ENCODE assay signal across 12 cellular contexts in the genomic region with DNA sequence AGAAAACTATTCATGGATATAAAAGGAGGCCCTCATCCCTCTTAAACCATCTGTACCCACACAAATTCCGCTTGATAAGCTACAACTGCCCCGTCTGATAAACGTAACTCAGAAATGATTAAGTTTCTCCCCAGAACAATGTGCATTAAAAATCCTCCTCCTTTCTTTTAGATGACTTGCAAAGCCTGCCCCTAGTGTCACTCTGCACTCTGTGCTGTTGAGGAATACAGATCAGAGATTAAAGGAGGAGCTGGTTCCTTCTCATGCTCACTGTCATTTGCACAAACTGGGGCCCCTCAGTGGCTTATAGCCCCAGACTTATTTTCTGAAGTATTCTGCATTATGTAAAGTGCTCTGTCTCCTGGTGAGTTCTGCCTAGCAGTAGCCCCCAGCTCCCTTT. TPM values are rescaled to one million over a fixed set of nuclear protein-coding genes. Genes with fewer than 3 reads are reported as not detected.
DNase-seq lines count a peak whose midpoint lies in the region; ATAC-seq, FAIRE-seq and TF ChIP-seq lines count a peak whose summit lies in the region.
"Had no signal": no experiment of that assay in that cellular context is flagged by ENCODE, and none has a peak within 500 bp of the region (broad histone marks: within the 10 kb centered on the region; RNA-seq: fewer than 3 reads in every experiment).

No MANE protein-coding gene starts in this region.

- H2BK15ac ChIP-seq in H9 (ENCODE audit: low read depth, low read length), result no peak overlapping the region

- H3K4me3 Mint-ChIP-seq in H9, result no peak overlapping the region
- no peak overlapping the region for H3K4me3 Mint-ChIP-seq in activated CD4-positive, alpha-beta memory T cell treated with anti-CD3 and anti-CD28 coated beads, Interleukin-2, amount 10 ng/mL, durations not matched to agents 7 days and 5 days

- CTCF ChIA-PET in AG04450 (lab: Charles Lee), result interaction anchor here (0.7 to 1.4 kb wide), 3 partner anchors 72 to 609 kb away, joined by 3 read pairs; no protein-coding TSS in a partner anchor
- CTCF ChIA-PET in activated CD4-positive, alpha-beta memory T cell treated with anti-CD3 and anti-CD28 coated beads, Interleukin-2, amount 10 ng/mL, durations not matched to agents 7 days and 5 days (lab: Charles Lee), result interaction anchor here (0.7 to 1.4 kb wide), 11 partner anchors 12 to 1185 kb away, joined by 3 to 9 read pairs (median 3); a partner anchor contains a TSS

- no peaks in the 10 kb centered on the region for H3K4me1 ChIP-seq in H9 (ENCODE audit: insufficient read depth, low read length)

- H3K18ac ChIP-seq in H9 (ENCODE audit: insufficient read length, low read depth, low read length), result no peak overlapping the region

- no peak overlapping the region for H4K8ac ChIP-seq in H9 (replicated peaks; ENCODE audit: insufficient read length, low read depth, low read length)

- no peak overlapping the region for H2BK20ac ChIP-seq in H9 (ENCODE audit: low read depth, low read length, poor library complexity, severe bottlenecking)

- no peak overlapping the region for H2BK120ac ChIP-seq in H9 (ENCODE audit: low read depth, low read length, poor library complexity, severe bottlenecking)

- H3K79me1 ChIP-seq in H9 (ENCODE audit: insufficient read depth, low read depth, low read length, poor library complexity, severe bottlenecking), result no peaks in the 10 kb centered on the region

- no peak overlapping the region for H4K5ac ChIP-seq in H9 (ENCODE audit: insufficient read length, low read depth, low read length)

- H3T11ph ChIP-seq in H9 (ENCODE audit: low read length), result no peak overlapping the region

- no peak overlapping the region for H2BK5ac ChIP-seq in H9 (ENCODE audit: insufficient read length, low read length)

- POLR2A ChIA-PET in AG04450 (lab: Yijun Ruan, JAX), result no interaction called here
- POLR2A ChIA-PET in activated CD4-positive, alpha-beta memory T cell treated with anti-CD3 and anti-CD28 coated beads, Interleukin-2, amount 10 ng/mL, durations not matched to agents 7 days and 5 days (lab: Charles Lee), result interaction anchor here (0.9 to 1.4 kb wide), 8 partner anchors 83 to 156 kb away, joined by 3 to 35 read pairs (median 4); a partner anchor contains a TSS

- no peak for ATAC-seq in GM18511 (IDR thresholded peaks at IDR 0.05; ENCODE audit: unreplicated experiment)

- no CpG with 5 or more reads among the region's 3 CpGs for WGBS in H9 (ENCODE audit: extremely low coverage, insufficient read length, low lambda C conversion rate)

- no peak overlapping the region for H3K14ac ChIP-seq in H9 (ENCODE audit: insufficient read depth, low read length)

- no peak overlapping the region for H2AFZ ChIP-seq in H9 (ENCODE audit: low read length)

- H3K27ac ChIP-seq in AG04450 (ENCODE audit: low read depth, low read length) (no peak overlapping the region), H9 (ENCODE audit: insufficient read length, low read depth, low read length) (no peak overlapping the region)

- no peak overlapping the region for H3K27ac Mint-ChIP-seq in H9
- peak overlapping the region; percentile 98 for H3K27ac Mint-ChIP-seq in activated CD4-positive, alpha-beta memory T cell treated with anti-CD3 and anti-CD28 coated beads, Interleukin-2, amount 10 ng/mL, durations not matched to agents 7 days and 5 days

- no peaks in the 10 kb centered on the region for H3K23me2 ChIP-seq in H9 (ENCODE audit: insufficient read length, low read depth, low read length, poor library complexity, severe bottlenecking)

- DNase-seq in AG04450 (ENCODE audit: low read depth, low spot score) (no peak), H9 (no peak), fibroblast of the aortic adventitia (ENCODE audit: low read depth) (no peak), NCI-H187 treated with DMSO at 0.1 percent for 48 hours (lab: John Stamatoyannopoulos, UW) (no peak), RCC 7860 (ENCODE audit: low spot score) (no peak), Ammon's horn (ENCODE audit: low spot score) (no peak)
- peak; percentile 55 for DNase-seq in activated CD4-positive, alpha-beta memory T cell treated with anti-CD3 and anti-CD28 coated beads, Interleukin-2, amount 10 ng/mL, durations not matched to agents 7 days and 5 days
- DNase-seq: activated CD4-positive, CD25-positive, alpha-beta regulatory T cell; effector CD8-positive, alpha-beta T cell; NCI-H226 had no signal

- H3K23ac ChIP-seq in H9 (ENCODE audit: insufficient read length, low read depth, low read length), result no peak overlapping the region

- no peak overlapping the region for H4K91ac ChIP-seq in H9 (ENCODE audit: insufficient read length, low read depth, low read length)

- no peaks in the 10 kb centered on the region for H4K20me1 ChIP-seq in H9 (ENCODE audit: control insufficient read depth, insufficient read depth, insufficient read length)

- no peak for FAIRE-seq in RCC 7860 (lab: Jason Lieb, UNC)

- no peak overlapping the region for H3K9ac ChIP-seq in H9 (ENCODE audit: extremely low read depth, insufficient read length, low read length)

- H3K27me3 ChIP-seq in AG04450 (ENCODE audit: control insufficient read depth, insufficient read depth, low read length) (no peaks in the 10 kb centered on the region), H9 (ENCODE audit: insufficient read depth, low read length) (no peaks in the 10 kb centered on the region)

- H3K4me3 ChIP-seq in AG04450 (ENCODE audit: low read depth, low read length) (no peak overlapping the region), fibroblast of the aortic adventitia (ENCODE audit: low read depth, low read length) (no peak overlapping the region)

- H3K36me3 Mint-ChIP-seq in H9 (ENCODE audit: insufficient read depth in 1 of 3, low read depth in 3 of 3), result peaks cover 0 to 5% (median 4%) of the 10 kb centered on the region in 3 experiments; a peak in 5 of 7 replicates
- H3K36me3 Mint-ChIP-seq in activated CD4-positive, alpha-beta memory T cell treated with anti-CD3 and anti-CD28 coated beads, Interleukin-2, amount 10 ng/mL, durations not matched to agents 7 days and 5 days (ENCODE audit: low read depth), result peaks cover 37% of the 10 kb centered on the region

- no peak overlapping the region for H2BK12ac ChIP-seq in H9 (ENCODE audit: insufficient read length, low read depth, low read length)

- peaks cover 9 to 15% of the 10 kb centered on the region in 2 experiments for H3K4me1 Mint-ChIP-seq in H9
- H3K4me1 Mint-ChIP-seq in activated CD4-positive, alpha-beta memory T cell treated with anti-CD3 and anti-CD28 coated beads, Interleukin-2, amount 10 ng/mL, durations not matched to agents 7 days and 5 days, result peaks cover 95% of the 10 kb centered on the region

- H3K9me3 Mint-ChIP-seq in H9, result no peaks in the 10 kb centered on the region; a peak in 1 of 5 replicates
- no peaks in the 10 kb centered on the region for H3K9me3 Mint-ChIP-seq in activated CD4-positive, alpha-beta memory T cell treated with anti-CD3 and anti-CD28 coated beads, Interleukin-2, amount 10 ng/mL, durations not matched to agents 7 days and 5 days

- peak; percentile 45 for TF ChIP-seq CTCF in AG04450 (IDR thresholded peaks at IDR 0.05; ENCODE audit: low read depth, low read length)
- TF ChIP-seq CTCF in H9 (conservative IDR thresholded peaks at IDR 0.05), result peak; percentile 60
- peak; percentile 37 for TF ChIP-seq CTCF in fibroblast of the aortic adventitia (IDR thresholded peaks at IDR 0.05; ENCODE audit: insufficient read depth, low read length)

- no peak overlapping the region for H3K4me2 ChIP-seq in H9 (ENCODE audit: insufficient read depth, insufficient read length, low read length)

- no peak overlapping the region for H2AK5ac ChIP-seq in H9 (ENCODE audit: insufficient read length, low read length)

- H3K9me3 ChIP-seq in AG04450 (ENCODE audit: control insufficient read depth, insufficient read depth, low read length), result no peaks in the 10 kb centered on the region; the same call in 1 of the 2 replicates
- no peaks in the 10 kb centered on the region for H3K9me3 ChIP-seq in H9 (ENCODE audit: control insufficient read depth, low read depth, low read length)

- no peak overlapping the region for H3K56ac ChIP-seq in H9 (ENCODE audit: insufficient read length, low read depth, low read length)

- no peaks in the 10 kb centered on the region for H3K27me3 Mint-ChIP-seq in H9 (ENCODE audit: low read depth)
- H3K27me3 Mint-ChIP-seq in activated CD4-positive, alpha-beta memory T cell treated with anti-CD3 and anti-CD28 coated beads, Interleukin-2, amount 10 ng/mL, durations not matched to agents 7 days and 5 days, result no peaks in the 10 kb centered on the region

- H3K79me2 ChIP-seq in H9 (ENCODE audit: insufficient read depth, low read length), result no peaks in the 10 kb centered on the region

- no peak overlapping the region for H3K4ac ChIP-seq in H9 (ENCODE audit: low read depth, low read length)

RNA-seq across cellular contexts. Expression of a gene that starts 33.3 kb away (rescaled TPM):
- polyA plus RNA-seq in AG04450 (2011; rRNA removed), result not detected in 2 replicates
- not detected in 2 replicates for polyA minus RNA-seq in AG04450 (2011; rRNA and poly(A)+ RNA removed)
- total RNA-seq in H9 (2021) (not detected in 2 replicates), fibroblast of the aortic adventitia (ENCODE audit: low replicate concordance) (not detected in 2 replicates)
- total RNA-seq in activated CD4-positive, alpha-beta memory T cell treated with anti-CD3 and anti-CD28 coated beads, Interleukin-2, amount 10 ng/mL, durations not matched to agents 7 days and 5 days, result not detected
- total RNA-seq: lower leg skin had no signal
